8 cellular contexts compared by ENCODE assay signal in genomic region chr6:5132741-5133140, GRCh38. TPM values are rescaled to one million over a fixed set of nuclear protein-coding genes. Genes with fewer than 3 reads are reported as not detected.
DNase-seq lines count a peak whose midpoint lies in the region; ATAC-seq and TF ChIP-seq lines count a peak whose summit lies in the region.

No MANE protein-coding gene starts in this region.

- H3K9ac ChIP-seq in neural progenitor cell, result no peak overlapping the region

- peaks cover 33% of the 10 kb centered on the region for H3K4me1 Mint-ChIP-seq in neural progenitor cell

- H3K27me3 Mint-ChIP-seq in neural progenitor cell (ENCODE audit: insufficient read depth, low read depth), result peaks cover 2% of the 10 kb centered on the region

- no peaks in the 10 kb centered on the region for H3K9me3 ChIP-seq in neural progenitor cell (ENCODE audit: low read depth)

- peak overlapping the region; percentile 51 for H3K27ac ChIP-seq in neural progenitor cell

- peak overlapping the region; percentile 46 for H3K4me2 ChIP-seq in neural progenitor cell

- H3K36me3 Mint-ChIP-seq in neural progenitor cell, result peaks cover 13% of the 10 kb centered on the region

- H3K27me3 ChIP-seq in neural progenitor cell, result no peaks in the 10 kb centered on the region

- peak overlapping the region; percentile 92 for H3K27ac Mint-ChIP-seq in neural progenitor cell

- no peaks in the 10 kb centered on the region for H3K79me2 ChIP-seq in neural progenitor cell (ENCODE audit: low read depth)

- peak overlapping the region; percentile 73 for H3K4me3 Mint-ChIP-seq in neural progenitor cell

- DNase-seq in AG08396 (ENCODE audit: low spot score) (peak; percentile 78), neural progenitor cell (ENCODE audit: low spot score) (peak; percentile 60), NCI-H748 treated with DMSO at 0.1 percent for 48 hours (lab: John Stamatoyannopoulos, UW) (no peak), NCI-H1105 (lab: John Stamatoyannopoulos, UW) (no peak)

- H3K4me3 ChIP-seq in neural progenitor cell, result peak overlapping the region; percentile 23

- no peak for TF ChIP-seq CTCF in neural progenitor cell (IDR thresholded peaks at IDR 0.05)

- H3K9me3 Mint-ChIP-seq in neural progenitor cell, result peaks cover 7% of the 10 kb centered on the region

- H4K20me1 ChIP-seq in neural progenitor cell (ENCODE audit: low read depth), result peaks cover 20% of the 10 kb centered on the region

- H3F3A ChIP-seq in neural progenitor cell (ENCODE audit: low read depth), result peaks cover 32% of the 10 kb centered on the region

- H2AFZ ChIP-seq in neural progenitor cell (replicated peaks), result peak overlapping the region; percentile 9

- H3K36me3 ChIP-seq in neural progenitor cell, result no peaks in the 10 kb centered on the region

- ATAC-seq in GM19463 (IDR thresholded peaks at IDR 0.05; ENCODE audit: unreplicated experiment) (peak; percentile 82), HG03571 (IDR thresholded peaks at IDR 0.05; ENCODE audit: unreplicated experiment) (peak; percentile 88), esophagus mucosa (peak; percentile 63), SK-N-SH treated with all-trans-retinoic acid at 6 μM for 48 hours (no peak)

- peaks cover 38% of the 10 kb centered on the region for H3K4me1 ChIP-seq in neural progenitor cell

TF ChIP-seq in SK-N-SH treated with all-trans-retinoic acid at 6 μM for 48 hours, 23 proteins besides CTCF, POLR2A, EP300 and RAD21:
- no peak for TF ChIP-seq ZC3H10 (CRISPR knock-in tag; IDR thresholded peaks at IDR 0.05)
- no peak for TF ChIP-seq ARNTL (CRISPR knock-in tag; IDR thresholded peaks at IDR 0.05; ENCODE audit: borderline replicate concordance, low read depth)
- TF ChIP-seq CREB5 (CRISPR knock-in tag; IDR thresholded peaks at IDR 0.05; ENCODE audit: low read depth), result no peak
- TF ChIP-seq CSRNP3 (CRISPR knock-in tag; IDR thresholded peaks at IDR 0.05), result no peak
- no peak for TF ChIP-seq ZNF565 (CRISPR knock-in tag; conservative IDR thresholded peaks at IDR 0.05; ENCODE audit: low read depth)
- no peak for TF ChIP-seq ZFP3 (CRISPR knock-in tag; IDR thresholded peaks at IDR 0.05)
- no peak for TF ChIP-seq PATZ1 (CRISPR knock-in tag; IDR thresholded peaks at IDR 0.05; ENCODE audit: borderline replicate concordance)
- TF ChIP-seq SNAI2 (CRISPR knock-in tag; IDR thresholded peaks at IDR 0.05), result no peak
- TF ChIP-seq ZNF70 (CRISPR knock-in tag; IDR thresholded peaks at IDR 0.05), result no peak
- no peak for TF ChIP-seq GLIS3 (CRISPR knock-in tag; IDR thresholded peaks at IDR 0.05)
- no peak for TF ChIP-seq BACH2 (CRISPR knock-in tag; IDR thresholded peaks at IDR 0.05; ENCODE audit: borderline replicate concordance)
- no peak for TF ChIP-seq OSR1 (CRISPR knock-in tag; IDR thresholded peaks at IDR 0.05)
- TF ChIP-seq PPARA (CRISPR knock-in tag; IDR thresholded peaks at IDR 0.05; ENCODE audit: borderline replicate concordance), result no peak
- TF ChIP-seq TOX (CRISPR knock-in tag; IDR thresholded peaks at IDR 0.05; ENCODE audit: borderline replicate concordance), result no peak

RNA-seq across cellular contexts. Expression of gene PPP1R3G, which starts 47.6 kb away (rescaled TPM):
- 2.0 TPM for total RNA-seq in esophagus mucosa
- 0.15 and 0.36 TPM in 2 replicates for total RNA-seq in neural progenitor cell (ENCODE audit: low replicate concordance)

Comparison
In these comparisons a context has a peak if more than half of its experiments do, and no peak if none do; other contexts are left out.
1. DNase-seq: peak in AG08396 (single experiment) and neural progenitor cell (single experiment); none in NCI-H748 treated with DMSO at 0.1 percent for 48 hours (single experiment) and NCI-H1105 (single experiment).